ENCODE assay signal across 24 cellular contexts in genomic region chr1:68426594-68426993, GRCh38. TPM values are rescaled to one million over a fixed set of nuclear protein-coding genes. Genes with fewer than 3 reads are reported as not detected.
DNase-seq lines count a peak whose midpoint lies in the region; ATAC-seq and TF ChIP-seq lines count a peak whose summit lies in the region.
"Had no signal": no experiment of that assay in that cellular context is flagged by ENCODE, and none has a peak within 500 bp of the region (broad histone marks: within the 10 kb centered on the region; RNA-seq: fewer than 3 reads in every experiment).

No MANE protein-coding gene starts in this region.

- DNase-seq in AG10803 (ENCODE audit: low read depth), result peak; percentile 23
- no peak for DNase-seq in IMR-90
- DNase-seq in fibroblast of gingiva (ENCODE audit: low read depth), result peak; percentile 59
- DNase-seq in SW 1271 (lab: John Stamatoyannopoulos, UW), result no peak
- no peak for DNase-seq in activated CD8-positive, alpha-beta memory T cell treated with anti-CD3 and anti-CD28 coated beads, Interleukin-2, amount 50 U/mL, for 4 hours
- no peak for DNase-seq in tibial artery
- DNase-seq: 8988T; BE2C; C1 segment of cervical spinal cord; CD4-positive, CD25-positive, alpha-beta regulatory T cell; CD8-positive, alpha-beta memory T cell; COR-L47; DMS153; DMS79; GF-D8; H9 had no signal

- intact Hi-C loops in IMR-90 (cut with micrococcal nuclease), result no loop called here
- intact Hi-C loops in tibial artery (cut with DNase I; ENCODE audit: low total_unique reads), result no loop called here

- peak overlapping the region; percentile 19 for H2BK5ac ChIP-seq in IMR-90 (ENCODE audit: low read depth, low read length, poor library complexity, severe bottlenecking)

- no peak for TF ChIP-seq RAD21 in IMR-90 (IDR thresholded peaks at IDR 0.05; ENCODE audit: low read length)

- no peak overlapping the region for H2AK5ac ChIP-seq in IMR-90 (ENCODE audit: low read depth, low read length)

- H3K27ac ChIP-seq in IMR-90 (ENCODE audit: insufficient read depth, low read length) (no peak overlapping the region), tibial artery (no peak overlapping the region)
- H3K27ac ChIP-seq: KMS-11 had no signal

- no peak overlapping the region for H2BK15ac ChIP-seq in IMR-90 (ENCODE audit: low read depth, low read length)

- no peak overlapping the region for H2BK20ac ChIP-seq in IMR-90 (ENCODE audit: low read depth, low read length)

- BruUV-seq in IMR-90 (replicated peaks; lab: Mats Ljungman, UMichigan), result no TSS peak

- no peak overlapping the region for H4K5ac ChIP-seq in IMR-90 (ENCODE audit: low read depth, low read length)

- H3K23ac ChIP-seq in IMR-90 (ENCODE audit: low read depth, low read length), result no peak overlapping the region

- H3K9me1 ChIP-seq in IMR-90 (ENCODE audit: insufficient read depth, low read length), result no peaks in the 10 kb centered on the region

- H2BK120ac ChIP-seq in IMR-90 (ENCODE audit: low read depth, low read length), result no peak overlapping the region; the same call in 1 of the 2 replicates

- H3K9ac ChIP-seq in IMR-90 (ENCODE audit: low read depth, low read length), result no peak overlapping the region
- H3K9ac ChIP-seq: KMS-11 had no signal

- H3K14ac ChIP-seq in IMR-90 (replicated peaks; ENCODE audit: low read depth, low read length), result no peak overlapping the region

- no peak overlapping the region for H2AK9ac ChIP-seq in IMR-90 (replicated peaks; ENCODE audit: low read depth, low read length, poor library complexity)

- no peak overlapping the region for H4K91ac ChIP-seq in IMR-90 (ENCODE audit: insufficient read depth, low read depth, low read length)

- no CpG with 5 or more reads among the region's 2 CpGs for WGBS in IMR-90 (ENCODE audit: extremely low coverage in 2 of 2, insufficient read length in 1 of 2), 2 experiments

- dilution Hi-C loops in IMR-90 (cut with HindIII; ENCODE audit: low sequenced_read_pairs, unreplicated experiment), result no loop called here

- CTCF ChIA-PET in IMR-90 (lab: Yijun Ruan, JAX), result interaction anchor here (0.8 kb wide), 1 partner anchor 514 kb away, joined by 5 read pairs; no protein-coding TSS in a partner anchor

- in situ Hi-C loops in IMR-90 (cut with MboI; ENCODE audit: low sequenced_read_pairs), result no loop called here

- no peak overlapping the region for H3K18ac ChIP-seq in IMR-90 (ENCODE audit: low read depth, low read length)

- H3K27me3 ChIP-seq in IMR-90 (ENCODE audit: control insufficient read depth, insufficient read depth, low read length), result no peaks in the 10 kb centered on the region
- no peaks in the 10 kb centered on the region for H3K27me3 ChIP-seq in tibial artery
- H3K27me3 ChIP-seq: BE2C had no signal

- no peak for TF ChIP-seq POLR2A in IMR-90 (IDR thresholded peaks at IDR 0.05; ENCODE audit: low read depth, low read length)

- H3K4ac ChIP-seq in IMR-90 (ENCODE audit: low read depth, low read length), result no peak overlapping the region

- H4K20me1 ChIP-seq in IMR-90 (ENCODE audit: insufficient read depth, low read length), result no peaks in the 10 kb centered on the region

- H2AFZ ChIP-seq in IMR-90 (replicated peaks; ENCODE audit: low read length, poor library complexity), result no peak overlapping the region

- peaks cover 2% of the 10 kb centered on the region for H3K4me1 ChIP-seq in IMR-90 (ENCODE audit: control insufficient read depth, insufficient read depth, low read length)
- no peaks in the 10 kb centered on the region for H3K4me1 ChIP-seq in tibial artery
- H3K4me1 ChIP-seq: BE2C had no signal

- H3K36me3 ChIP-seq in IMR-90 (ENCODE audit: control insufficient read depth, insufficient read depth, low read length), result no peaks in the 10 kb centered on the region
- no peaks in the 10 kb centered on the region for H3K36me3 ChIP-seq in tibial artery
- H3K36me3 ChIP-seq: BE2C had no signal

- H3K4me3 ChIP-seq in AG10803 (ENCODE audit: low read length), result no peak overlapping the region
- H3K4me3 ChIP-seq in IMR-90 (ENCODE audit: insufficient read depth, low read depth, low read length), result no peak overlapping the region
- H3K4me3 ChIP-seq in tibial artery, result no peak overlapping the region
- H3K4me3 ChIP-seq: GM12878 had no signal

- ATAC-seq in IMR-90 (ENCODE audit: low read depth) (no peak; the same call in 1 of the 2 replicates), SK-N-SH treated with all-trans-retinoic acid at 6 μM for 48 hours (peak; percentile 57), HG03175 (IDR thresholded peaks at IDR 0.05; ENCODE audit: unreplicated experiment) (no peak)
- ATAC-seq: GM12878 had no signal

- no peak overlapping the region for H4K8ac ChIP-seq in IMR-90 (ENCODE audit: low read depth in 2 of 2, low read length in 2 of 2)

- no peak for TF ChIP-seq CTCF in AG10803 (conservative IDR thresholded peaks at IDR 0.05; ENCODE audit: low read length)
- no peak for TF ChIP-seq CTCF in IMR-90 (conservative IDR thresholded peaks at IDR 0.05; ENCODE audit: low read depth, low read length)
- no peak for TF ChIP-seq CTCF in tibial artery (IDR thresholded peaks at IDR 0.05)

- H3K56ac ChIP-seq in IMR-90 (ENCODE audit: extremely low read depth, insufficient read depth, low read length), result no peak overlapping the region

- no peak overlapping the region for H3K4me2 ChIP-seq in IMR-90 (ENCODE audit: low read depth, low read length)
- H3K4me2 ChIP-seq: KMS-11 had no signal

- no peaks in the 10 kb centered on the region for H3K79me1 ChIP-seq in IMR-90 (ENCODE audit: low read depth in 1 of 2, low read length in 2 of 2)

- H3K9me3 ChIP-seq in IMR-90 (ENCODE audit: control insufficient read depth, insufficient read depth, low read length) (no peaks in the 10 kb centered on the region), tibial artery (no peaks in the 10 kb centered on the region)
- H3K9me3 ChIP-seq: BE2C had no signal

- POLR2A ChIA-PET in IMR-90 (lab: Charles Lee; ENCODE audit: unreplicated experiment), result no interaction called here

TF ChIP-seq in IMR-90, 13 proteins besides CTCF, POLR2A, EP300 and RAD21:
- no peak for TF ChIP-seq MXI1 (IDR thresholded peaks at IDR 0.05; ENCODE audit: borderline replicate concordance, low read depth, low read length)
- no peak for TF ChIP-seq SMC3 (IDR thresholded peaks at IDR 0.05; ENCODE audit: low read depth, low read length)

TF ChIP-seq in SK-N-SH treated with all-trans-retinoic acid at 6 μM for 48 hours, 23 proteins besides CTCF, POLR2A, EP300 and RAD21 (continues in another document):
- TF ChIP-seq ZFP30 (CRISPR knock-in tag; IDR thresholded peaks at IDR 0.05) (no peak), TSHZ2 (CRISPR knock-in tag; IDR thresholded peaks at IDR 0.05) (no peak), CSDC2 (CRISPR knock-in tag; IDR thresholded peaks at IDR 0.05) (no peak), TCF4 (CRISPR knock-in tag; IDR thresholded peaks at IDR 0.05; ENCODE audit: borderline replicate concordance) (no peak), ISL1 (CRISPR knock-in tag; IDR thresholded peaks at IDR 0.05) (peak; percentile 97), PPARA (CRISPR knock-in tag; IDR thresholded peaks at IDR 0.05; ENCODE audit: borderline replicate concordance) (no peak), ZNF70 (CRISPR knock-in tag; IDR thresholded peaks at IDR 0.05) (no peak), RARB (CRISPR knock-in tag; IDR thresholded peaks at IDR 0.05) (no peak), OSR1 (CRISPR knock-in tag; IDR thresholded peaks at IDR 0.05) (no peak), ZC3H10 (CRISPR knock-in tag; IDR thresholded peaks at IDR 0.05) (no peak), POU6F1 (CRISPR knock-in tag; IDR thresholded peaks at IDR 0.05; ENCODE audit: borderline replicate concordance, low read depth) (0 out of 2 replicates have a peak, but pooled peaks have one; percentile 88), ZFP3 (CRISPR knock-in tag; IDR thresholded peaks at IDR 0.05) (no peak)

RNA-seq across cellular contexts. Expression of gene RPE65, which starts 23.2 kb away (rescaled TPM):
- under 0.01 TPM in 1 of 2 replicates, not detected in the other for total RNA-seq in IMR-90 (2012; rRNA removed)
- polyA plus RNA-seq in IMR-90 (2012; rRNA removed), result not detected in 2 replicates
- polyA plus RNA-seq in IMR-90 (2012; cell fraction: cytosol; rRNA removed), result not detected in 2 replicates
- polyA plus RNA-seq in IMR-90 (2012; cell fraction: nucleus; rRNA removed; ENCODE audit: low replicate concordance), result not detected in 2 replicates
- total RNA-seq: A673; CD4-positive, CD25-positive, alpha-beta regulatory T cell; CD8-positive, alpha-beta memory T cell; GM12878; H1; H9; HT-29 had no signal
- polyA plus RNA-seq: AG04450; CD4-positive, CD25-positive, alpha-beta regulatory T cell; CD8-positive, alpha-beta memory T cell; GM12878; H1 had no signal

Comparison
In these comparisons a context has a peak if more than half of its experiments do, and no peak if none do; other contexts are left out.
1. DNase-seq: peak in AG10803 (single experiment) and fibroblast of gingiva (single experiment); none in IMR-90 (single experiment), SW 1271 (0 of 2), activated CD8-positive, alpha-beta memory T cell treated with anti-CD3 and anti-CD28 coated beads, Interleukin-2, amount 50 U/mL, for 4 hours (single experiment) and tibial artery (0 of 2).